Comparison of ENCODE assay signal across 31 cellular contexts in the genomic region with DNA sequence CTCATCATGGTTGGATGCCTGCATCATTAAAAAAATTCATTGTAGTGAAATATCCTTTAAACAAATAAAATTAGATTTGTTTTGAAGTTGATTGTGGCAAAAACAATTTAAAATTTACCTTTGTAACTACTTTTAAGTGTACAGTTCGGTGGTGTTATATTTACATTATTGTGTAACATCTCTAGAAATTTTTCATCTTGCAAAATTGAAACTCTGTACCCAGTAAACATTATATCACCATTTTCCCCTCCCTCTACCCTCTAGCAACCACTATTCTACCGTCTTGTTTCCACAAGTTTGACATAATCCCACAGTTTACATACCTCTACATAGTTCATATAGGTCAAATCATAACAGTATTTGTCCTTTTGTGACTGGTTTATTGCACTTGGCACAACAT.
"Had no signal": no experiment of that assay in that cellular context is flagged by ENCODE, and none has a peak within 500 bp of the region (broad histone marks: within the 10 kb centered on the region; RNA-seq: fewer than 3 reads in every experiment).

No MANE protein-coding gene starts in this region.

- H3K9ac ChIP-seq: neural progenitor cell, parathyroid adenoma had no signal

- H3K9me3 ChIP-seq: ovary, psoas muscle, spleen, suprapubic skin, testis, tibial artery, transverse colon, upper lobe of right lung, uterus had no signal

- H3K27ac Mint-ChIP-seq: nephron progenitor cell, progenitor cell of endocrine pancreas, type B pancreatic cell had no signal

- H3K4me2 ChIP-seq: smooth muscle cell had no signal

- H3K36me3 ChIP-seq: neural progenitor cell, ovary, spleen, suprapubic skin, tibial artery, transverse colon, upper lobe of right lung, uterus had no signal

- H3K9me3 Mint-ChIP-seq: naive thymus-derived CD8-positive, alpha-beta T cell; natural killer cell treated with Interleukin-12 subunit alpha and Interleukin-12 subunit beta and Interleukin-15 and Interleukin-18, amount 100 ng/mL, for 72 hours; neural progenitor cell; stimulated activated memory B cell treated with anti-CD40 and anti-IgM and Interleukin-4, amounts not matched to agents 10 μg/mL and 1 μg/mL and 100 μg/mL, for 72 hours; stimulated activated naive CD8-positive, alpha-beta T cell treated with anti-CD3 and anti-CD28 coated beads, Interleukin-15, amount 100 ng/mL, for 72 hours; type B pancreatic cell had no signal

- H3K27ac ChIP-seq: neural progenitor cell, ovary, parathyroid adenoma, psoas muscle, skin epidermis, spleen, suprapubic skin, testis, tibial artery, transverse colon, upper lobe of right lung, uterus had no signal

- H3K27me3 Mint-ChIP-seq: naive thymus-derived CD8-positive, alpha-beta T cell; natural killer cell treated with Interleukin-12 subunit alpha and Interleukin-12 subunit beta and Interleukin-15 and Interleukin-18, amount 100 ng/mL, for 72 hours; progenitor cell of endocrine pancreas; stimulated activated memory B cell treated with anti-CD40 and anti-IgM and Interleukin-4, amounts not matched to agents 10 μg/mL and 1 μg/mL and 100 μg/mL, for 72 hours; stimulated activated naive CD8-positive, alpha-beta T cell treated with anti-CD3 and anti-CD28 coated beads, Interleukin-15, amount 100 ng/mL, for 72 hours; type B pancreatic cell had no signal

- H3K27me3 ChIP-seq: neural progenitor cell, ovary, spleen, suprapubic skin, testis, tibial artery, transverse colon, upper lobe of right lung, uterus had no signal

- DNase-seq: naive thymus-derived CD8-positive, alpha-beta T cell; nephron progenitor cell; occipital lobe; ovary; psoas muscle; right cardiac atrium; spleen; stimulated activated CD4-positive, alpha-beta T cell treated with anti-CD3 and anti-CD28 coated beads, Interleukin-12 subunit alpha, Interleukin-12 subunit beta, amount 100 ng/mL, for 4 hours; stimulated activated CD4-positive, alpha-beta T cell treated with anti-CD3 and anti-CD28 coated beads, Interleukin-1b, Interleukin-23, amount 100 ng/mL, for 48 hours; stimulated activated CD4-positive, alpha-beta T cell treated with anti-CD3 and anti-CD28 coated beads, Interleukin-4, amount 100 ng/mL, for 1 hour; stimulated activated CD4-positive, alpha-beta T cell treated with anti-CD3 and anti-CD28 coated beads, Interleukin-4, amount 100 ng/mL, for 4 hours; stimulated activated CD8-positive, alpha-beta memory T cell treated with anti-CD3 and anti-CD28 coated beads, Interleukin-4, amount 100 ng/mL, for 48 hours; stimulated activated naive CD4-positive, alpha-beta T cell; stimulated activated naive CD8-positive, alpha-beta T cell treated with anti-CD3 and anti-CD28 coated beads, Interleukin-15, amount 100 ng/mL, for 72 hours; stimulated activated naive CD8-positive, alpha-beta T cell treated with anti-CD3 and anti-CD28 coated beads, Interleukin-15, Interleukin-2, amounts not matched to agents 100 U/mL and 50 U/mL, for 24 hours; substantia nigra; testis; tibial artery; transverse colon; upper lobe of right lung; uterus had no signal

- H2AFZ ChIP-seq: neural progenitor cell, parathyroid adenoma had no signal

- H3K79me2 ChIP-seq: parathyroid adenoma had no signal

- H3K4me3 ChIP-seq: neural progenitor cell, ovary, psoas muscle, skin epidermis, smooth muscle cell, spleen, suprapubic skin, testis, tibial artery, transverse colon, upper lobe of right lung, uterus had no signal

- ATAC-seq: naive thymus-derived CD8-positive, alpha-beta T cell; natural killer cell treated with Interleukin-12 subunit alpha and Interleukin-12 subunit beta and Interleukin-15 and Interleukin-18, amount 100 ng/mL, for 72 hours; psoas muscle; right cardiac atrium; sciatic nerve; stimulated activated memory B cell treated with anti-CD40 and anti-IgM and Interleukin-4, amounts not matched to agents 10 μg/mL and 1 μg/mL and 100 μg/mL, for 72 hours; stimulated activated naive CD8-positive, alpha-beta T cell treated with anti-CD3 and anti-CD28 coated beads, Interleukin-15, amount 100 ng/mL, for 72 hours; stimulated activated naive CD8-positive, alpha-beta T cell treated with anti-CD3 and anti-CD28 coated beads, Interleukin-15, Interleukin-2, amounts not matched to agents 100 U/mL and 50 U/mL, for 24 hours; upper lobe of right lung had no signal

- H3K36me3 Mint-ChIP-seq: natural killer cell treated with Interleukin-12 subunit alpha and Interleukin-12 subunit beta and Interleukin-15 and Interleukin-18, amount 100 ng/mL, for 72 hours had no signal
